ENCODE assay signal across 8 cellular contexts in the genomic region with DNA sequence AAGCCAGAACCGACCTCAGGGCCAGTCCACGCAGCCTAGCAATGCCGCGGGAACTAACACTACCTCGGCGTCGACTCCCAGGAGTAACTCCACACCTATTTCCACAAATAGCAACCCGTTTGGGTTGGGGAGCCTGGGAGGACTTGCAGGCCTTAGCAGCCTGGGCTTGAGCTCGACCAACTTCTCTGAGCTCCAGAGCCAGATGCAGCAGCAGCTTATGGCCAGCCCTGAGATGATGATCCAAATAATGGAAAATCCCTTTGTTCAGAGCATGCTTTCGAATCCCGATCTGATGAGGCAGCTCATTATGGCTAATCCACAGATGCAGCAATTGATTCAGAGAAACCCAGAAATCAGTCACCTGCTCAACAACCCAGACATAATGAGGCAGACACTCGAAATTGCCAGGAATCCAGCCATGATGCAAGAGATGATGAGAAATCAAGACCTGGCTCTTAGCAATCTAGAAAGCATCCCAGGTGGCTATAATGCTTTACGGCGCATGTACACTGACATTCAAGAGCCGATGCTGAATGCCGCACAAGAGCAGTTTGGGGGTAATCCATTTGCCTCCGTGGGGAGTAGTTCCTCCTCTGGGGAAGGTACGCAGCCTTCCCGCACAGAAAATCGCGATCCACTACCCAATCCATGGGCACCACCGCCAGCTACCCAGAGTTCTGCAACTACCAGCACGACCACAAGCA.
DNase-seq lines count a peak whose midpoint lies in the region; ATAC-seq and TF ChIP-seq lines count a peak whose summit lies in the region.

No MANE protein-coding gene starts in this region.

- ATAC-seq in HG03135 (IDR thresholded peaks at IDR 0.05; ENCODE audit: unreplicated experiment): peak; percentile 27
- ATAC-seq in RWPE2 (ENCODE audit: low read depth): peak; percentile 58

- H3K4me3 ChIP-seq in RWPE2 (ENCODE audit: severe bottlenecking) (peak overlapping the region; percentile 51), cardiac fibroblast (replicated peaks in 1 of 2; ENCODE audit: low read depth in 2 of 2, low read length in 2 of 2) (peak overlapping the region; percentile 58 to 66)

- H3K36me3 ChIP-seq in RWPE2 (ENCODE audit: low read depth): peaks cover 18% of the 10 kb centered on the region

- DNase-seq in NCI-H2171 treated with DMSO at 0.1 percent for 48 hours (lab: John Stamatoyannopoulos, UW): peak; percentile 45
- DNase-seq in NCI-H2171 (lab: John Stamatoyannopoulos, UW): no peak
- no peak for DNase-seq in RWPE2 (ENCODE audit: low spot score)
- peak; percentile 21 to 57 for DNase-seq in cardiac fibroblast (ENCODE audit: low read depth in 2 of 2)
- peak; percentile 85 for DNase-seq in kidney tubule cell (ENCODE audit: low spot score)
- DNase-seq in stimulated activated CD4-positive, alpha-beta T cell treated with anti-CD3 and anti-CD28 coated beads, Interleukin-12 subunit alpha, Interleukin-12 subunit beta, amount 100 ng/mL, for 4 hours: peak; percentile 11
- no peak for DNase-seq in NOMO-1 treated with DMSO at 0.1 percent for 48 hours (lab: John Stamatoyannopoulos, UW; ENCODE audit: unreplicated experiment)

- peaks cover 5% of the 10 kb centered on the region for H3K4me1 ChIP-seq in RWPE2 (ENCODE audit: insufficient read depth, poor library complexity, severe bottlenecking)

- H3K27ac ChIP-seq in RWPE2 (ENCODE audit: poor library complexity, severe bottlenecking): peak overlapping the region; percentile 83

- TF ChIP-seq CTCF in RWPE2 (IDR thresholded peaks at IDR 0.05; ENCODE audit: poor library complexity, severe bottlenecking) (no peak), cardiac fibroblast (IDR thresholded peaks at IDR 0.05; ENCODE audit: low read depth, low read length) (no peak)

- no peaks in the 10 kb centered on the region for H3K27me3 ChIP-seq in RWPE2 (ENCODE audit: insufficient read depth, poor library complexity, severe bottlenecking)

- H3K9me3 ChIP-seq in RWPE2 (ENCODE audit: severe bottlenecking): no peaks in the 10 kb centered on the region

Comparison
In these comparisons a context has a peak if more than half of its experiments do, and no peak if none do; other contexts are left out.
1. DNase-seq: peak in NCI-H2171 treated with DMSO at 0.1 percent for 48 hours (single experiment), cardiac fibroblast (2 of 2), kidney tubule cell (single experiment) and stimulated activated CD4-positive, alpha-beta T cell treated with anti-CD3 and anti-CD28 coated beads, Interleukin-12 subunit alpha, Interleukin-12 subunit beta, amount 100 ng/mL, for 4 hours (single experiment); none in NCI-H2171 (single experiment), RWPE2 (single experiment) and NOMO-1 treated with DMSO at 0.1 percent for 48 hours (single experiment).